In genomic region chr9:70112981-70113380, GRCh38 we compare ENCODE assay signal across 16 cellular contexts.
DNase-seq lines count a peak whose midpoint lies in the region; ATAC-seq, FAIRE-seq and TF ChIP-seq lines count a peak whose summit lies in the region.
"Had no signal": no experiment of that assay in that cellular context is flagged by ENCODE, and none has a peak within 500 bp of the region (broad histone marks: within the 10 kb centered on the region; RNA-seq: fewer than 3 reads in every experiment).

No MANE protein-coding gene starts in this region.

- CTCF ChIA-PET in mammary epithelial cell (lab: Charles Lee; ENCODE audit: low non-redundant PET), result interaction anchor here (0.5 to 1.1 kb wide), 4 partner anchors 141 to 235 kb away, joined by 3 to 4 read pairs (median 3); no protein-coding TSS in a partner anchor
- CTCF ChIA-PET in MCF 10A (lab: Yijun Ruan, JAX), result interaction anchor here (0.6 to 9.6 kb wide), 49 partner anchors 8 to 1863 kb away, joined by 3 to 684 read pairs (median 5); partner anchors contain the start of gene MAMDC2
- CTCF ChIA-PET in SK-N-SH (lab: Yijun Ruan, JAX), result interaction anchor here (0.6 to 13.5 kb wide), 45 partner anchors 10 to 694 kb away, joined by 3 to 433 read pairs (median 5); no protein-coding TSS in a partner anchor

- in situ Hi-C loops in mammary epithelial cell (cut with MboI; ENCODE audit: low sequenced_read_pairs in 2 of 2), result loop anchor here (5.0 to 10.0 kb wide), 2 partner anchors 68 to 141 kb away; partner anchors contain the start of gene MAMDC2 (in 1 of the 2)

- dilution Hi-C loops in mammary epithelial cell (cut with HindIII; ENCODE audit: low sequenced_read_pairs), result loop anchor here (25.0 kb wide), 1 partner anchor 151 kb away; no protein-coding TSS in a partner anchor

- H3K4me1 ChIP-seq in mammary epithelial cell (ENCODE audit: insufficient read depth, low read length) (peaks cover 56% of the 10 kb centered on the region), esophagus muscularis mucosa (peaks cover 10 to 61% (median 56%) of the 10 kb centered on the region in 4 donors), upper lobe of right lung (peaks cover 4% of the 10 kb centered on the region), SK-N-SH (ENCODE audit: control insufficient read depth in 1 of 2, insufficient read depth in 2 of 2, low read depth in 1 of 2, low read length in 1 of 2) (peaks cover 0 to 5% of the 10 kb centered on the region in 2 experiments; a peak in 2 of 4 replicates)

- H3K9me3 ChIP-seq in mammary epithelial cell (replicated peaks; ENCODE audit: insufficient read depth, low read length), result no peaks in the 10 kb centered on the region
- H3K9me3 ChIP-seq in esophagus muscularis mucosa, result no peaks in the 10 kb centered on the region
- H3K9me3 ChIP-seq in upper lobe of right lung, result no peaks in the 10 kb centered on the region
- H3K9me3 ChIP-seq in SK-N-SH, result no peaks in the 10 kb centered on the region
- H3K9me3 ChIP-seq: HAP-1, tibial nerve had no signal

- H3K4me2 ChIP-seq in mammary epithelial cell (ENCODE audit: insufficient read depth, low read depth, low read length) (no peak overlapping the region), SK-N-SH (no peak overlapping the region)
- H3K4me2 ChIP-seq: hepatocyte had no signal

- H3K9me3 Mint-ChIP-seq in MCF 10A (ENCODE audit: unreplicated experiment), result no peaks in the 10 kb centered on the region
- H3K9me3 Mint-ChIP-seq: effector memory CD8-positive, alpha-beta T cell had no signal

- WGBS in mammary epithelial cell (ENCODE audit: low coverage, missing lambda C conversion rate), result 100% methylated on average over 2 of the region's 2 CpGs
- WGBS in esophagus muscularis mucosa, result 100% methylated on average over 2 of the region's 2 CpGs
- 100% methylated on average over 2 of the region's 2 CpGs for whole genome bisulfite sequencing in SK-N-SH (ENCODE audit: low lambda C conversion rate)

- peak; percentile 13 for ATAC-seq in upper lobe of right lung
- ATAC-seq: effector memory CD8-positive, alpha-beta T cell had no signal

- intact Hi-C loops in mammary epithelial cell (cut with micrococcal nuclease) (loop anchor here (2.0 to 5.0 kb wide), 4 partner anchors 116 to 691 kb away; no protein-coding TSS in a partner anchor), MCF 10A (cut with micrococcal nuclease) (loop anchor here (1.0 to 10.0 kb wide), 5 partner anchors 141 to 691 kb away; partner anchors contain the start of gene APBA1), esophagus muscularis mucosa (cut with DNase I) (loop anchor here (5.0 kb wide), 1 partner anchor 71 kb away; the partner anchor contains the start of gene MAMDC2), upper lobe of right lung (cut with DNase I) (loop anchor here (10.0 kb wide), 1 partner anchor 148 kb away; no protein-coding TSS in a partner anchor)

- H3K27ac ChIP-seq in mammary epithelial cell (ENCODE audit: insufficient read depth, low read depth, low read length) (peak overlapping the region; percentile 58), esophagus muscularis mucosa (replicated peaks in 1 of 4) (peak overlapping the region; percentile 36 to 71 (median 66)), upper lobe of right lung (no peak overlapping the region), SK-N-SH (ENCODE audit: low read depth in 2 of 2, low read length in 1 of 2) (no peak overlapping the region)
- H3K27ac ChIP-seq: hepatocyte, tibial nerve had no signal

- H3F3A ChIP-seq in SK-N-SH (replicated peaks; ENCODE audit: insufficient read depth), result peaks cover 17% of the 10 kb centered on the region

- H3K9ac ChIP-seq in mammary epithelial cell (ENCODE audit: insufficient read depth, low read length) (no peak overlapping the region), SK-N-SH (no peak overlapping the region)

- DNase-seq in mammary epithelial cell, result no peak
- DNase-seq in MCF 10A (ENCODE audit: unreplicated experiment), result no peak
- peak; percentile 47 for DNase-seq in NCI-H2029 treated with DMSO at 0.1 percent for 48 hours (lab: John Stamatoyannopoulos, UW)
- DNase-seq in esophagus muscularis mucosa (ENCODE audit: extremely low spot score), result no peak
- DNase-seq in upper lobe of right lung, result no peak
- DNase-seq in urothelium cell line (ENCODE audit: low spot score), result no peak
- no peak for DNase-seq in islet precursor cell
- DNase-seq in SK-N-SH, result no peak
- DNase-seq: activated CD4-positive, alpha-beta T cell treated with anti-CD3 and anti-CD28 coated beads, Interleukin-2, amount 50 U/mL, for 4 hours; activated gamma-delta T cell treated with Interleukin-2 at 50 U/mL for 16 hours; DMS79; effector memory CD8-positive, alpha-beta T cell had no signal

- TF ChIP-seq EP300 in esophagus muscularis mucosa (IDR thresholded peaks at IDR 0.05) (no peak), SK-N-SH (IDR thresholded peaks at IDR 0.05; ENCODE audit: borderline replicate concordance in 1 of 2, low read depth in 1 of 2, low read length in 1 of 2) (no peak)

- no peak for TF ChIP-seq RAD21 in SK-N-SH (IDR thresholded peaks at IDR 0.05; ENCODE audit: low read length)

- H4K20me1 ChIP-seq in mammary epithelial cell (ENCODE audit: insufficient read depth, low read length) (no peaks in the 10 kb centered on the region), SK-N-SH (ENCODE audit: insufficient read depth) (no peaks in the 10 kb centered on the region)

- BruUV-seq in mammary epithelial cell (replicated peaks; lab: Mats Ljungman, UMichigan), result no TSS peak
- BruUV-seq in MCF 10A (replicated peaks; lab: Mats Ljungman, UMichigan), result no TSS peak

- FAIRE-seq in urothelium cell line (lab: Jason Lieb, UNC), result no peak

- no peaks in the 10 kb centered on the region for H3K27me3 ChIP-seq in mammary epithelial cell (ENCODE audit: insufficient read depth, low read length)
- H3K27me3 ChIP-seq in esophagus muscularis mucosa, result no peaks in the 10 kb centered on the region
- H3K27me3 ChIP-seq in upper lobe of right lung, result no peaks in the 10 kb centered on the region
- H3K27me3 ChIP-seq in SK-N-SH (ENCODE audit: insufficient read depth), result no peaks in the 10 kb centered on the region
- H3K27me3 ChIP-seq: hepatocyte, tibial nerve had no signal

- H3K36me3 Mint-ChIP-seq in MCF 10A (ENCODE audit: insufficient read depth, unreplicated experiment), result no peaks in the 10 kb centered on the region
- H3K36me3 Mint-ChIP-seq: stimulated activated effector memory CD8-positive, alpha-beta T cell treated with anti-CD3 and anti-CD28 coated beads, Interleukin-12 subunit alpha, Interleukin-12 subunit beta, amount 100 ng/mL, for 72 hours had no signal

- H3K9me2 ChIP-seq in SK-N-SH, result no peaks in the 10 kb centered on the region

- H3K27me3 Mint-ChIP-seq in MCF 10A (ENCODE audit: insufficient read depth, unreplicated experiment), result no peaks in the 10 kb centered on the region

- H3K27ac Mint-ChIP-seq in MCF 10A (ENCODE audit: low read depth, unreplicated experiment), result no peak overlapping the region
- H3K27ac Mint-ChIP-seq: effector memory CD8-positive, alpha-beta T cell; stimulated activated effector memory CD8-positive, alpha-beta T cell treated with anti-CD3 and anti-CD28 coated beads, Interleukin-12 subunit alpha, Interleukin-12 subunit beta, amount 100 ng/mL, for 72 hours had no signal

- no peaks in the 10 kb centered on the region for H3K79me2 ChIP-seq in mammary epithelial cell (ENCODE audit: insufficient read depth, low read length)
- H3K79me2 ChIP-seq in SK-N-SH (ENCODE audit: insufficient read depth), result no peaks in the 10 kb centered on the region
- H3K79me2 ChIP-seq: hepatocyte had no signal

- no peak for TF ChIP-seq POLR2A in esophagus muscularis mucosa (IDR thresholded peaks at IDR 0.05; ENCODE audit: low read depth)

- H3K36me3 ChIP-seq in mammary epithelial cell (ENCODE audit: insufficient read depth, low read length) (peaks cover 4% of the 10 kb centered on the region), esophagus muscularis mucosa (peaks cover 10 to 89% (median 50%) of the 10 kb centered on the region in 4 donors), upper lobe of right lung (no peaks in the 10 kb centered on the region), SK-N-SH (replicated peaks in 1 of 2; ENCODE audit: control insufficient read depth in 1 of 2, insufficient read depth in 2 of 2, low read length in 1 of 2) (no peaks in the 10 kb centered on the region)
- H3K36me3 ChIP-seq: HAP-1 had no signal

- peaks cover 35% of the 10 kb centered on the region for H3K4me1 Mint-ChIP-seq in MCF 10A (ENCODE audit: insufficient read depth, unreplicated experiment)
- H3K4me1 Mint-ChIP-seq: stimulated activated effector memory CD8-positive, alpha-beta T cell treated with anti-CD3 and anti-CD28 coated beads, Interleukin-12 subunit alpha, Interleukin-12 subunit beta, amount 100 ng/mL, for 72 hours had no signal

- no peak overlapping the region for H3K4me3 ChIP-seq in mammary epithelial cell (replicated peaks in 1 of 3; ENCODE audit: insufficient read depth in 1 of 3, low read depth in 2 of 3, low read length in 3 of 3)
- no peak overlapping the region for H3K4me3 ChIP-seq in esophagus muscularis mucosa
- no peak overlapping the region for H3K4me3 ChIP-seq in upper lobe of right lung
- H3K4me3 ChIP-seq in SK-N-SH (ENCODE audit: low read depth in 2 of 2, low read length in 1 of 2), result no peak overlapping the region
- H3K4me3 ChIP-seq: HAP-1, hepatocyte, tibial nerve had no signal

- H2AFZ ChIP-seq in mammary epithelial cell (ENCODE audit: low read depth, low read length) (no peak overlapping the region), SK-N-SH (ENCODE audit: low read depth) (no peak overlapping the region)
- H2AFZ ChIP-seq: hepatocyte had no signal

- H3K4me3 Mint-ChIP-seq in MCF 10A (ENCODE audit: unreplicated experiment), result no peak overlapping the region
- H3K4me3 Mint-ChIP-seq: effector memory CD8-positive, alpha-beta T cell; stimulated activated effector memory CD8-positive, alpha-beta T cell treated with anti-CD3 and anti-CD28 coated beads, Interleukin-12 subunit alpha, Interleukin-12 subunit beta, amount 100 ng/mL, for 72 hours had no signal

- TF ChIP-seq CTCF in mammary epithelial cell (conservative IDR thresholded peaks at IDR 0.05 in 1 of 2, IDR thresholded peaks at IDR 0.05 in 1 of 2; ENCODE audit: extremely low read depth in 1 of 2, insufficient read depth in 1 of 2, low read depth in 1 of 2, low read length in 2 of 2) (no peak), MCF 10A (IDR thresholded peaks at IDR 0.05; ENCODE audit: unreplicated experiment) (no peak), esophagus muscularis mucosa (IDR thresholded peaks at IDR 0.05) (no peak), upper lobe of right lung (IDR thresholded peaks at IDR 0.05) (no peak), SK-N-SH (IDR thresholded peaks at IDR 0.05) (no peak)

- POLR2A ChIA-PET in MCF 10A (lab: Yijun Ruan, JAX) (interaction anchor here (1.3 to 3.0 kb wide), 3 partner anchors 138 to 489 kb away, joined by 4 to 17 read pairs (median 8); no protein-coding TSS in a partner anchor), SK-N-SH (lab: Yijun Ruan, JAX) (no interaction called here)

TF ChIP-seq in SK-N-SH, 30 proteins besides CTCF, POLR2A, EP300 and RAD21 (continues in another document):
- TF ChIP-seq CHD2 (IDR thresholded peaks at IDR 0.05; ENCODE audit: low read length, partially characterized antibody) (no peak), EZH2phosphoT487 (IDR thresholded peaks at IDR 0.05; ENCODE audit: borderline replicate concordance, low read depth) (no peak), MAX (IDR thresholded peaks at IDR 0.05; ENCODE audit: low read depth) (no peak), GATA2 (CRISPR knock-in tag; IDR thresholded peaks at IDR 0.05) (no peak)

Comparison
In these comparisons a context has a peak if more than half of its experiments do, and no peak if none do; other contexts are left out.
1. H3K27ac ChIP-seq: peak in mammary epithelial cell (single experiment) and esophagus muscularis mucosa (4 of 4); none in upper lobe of right lung (single experiment) and SK-N-SH (0 of 2).